In genomic region chr12:117119592-117120198, GRCh38 we compare ENCODE assay signal across 8 cellular contexts. TPM values are rescaled to one million over a fixed set of nuclear protein-coding genes. Genes with fewer than 3 reads are reported as not detected.
DNase-seq lines count a peak whose midpoint lies in the region; ATAC-seq, FAIRE-seq and TF ChIP-seq lines count a peak whose summit lies in the region.

No MANE protein-coding gene starts in this region.

- FAIRE-seq in keratinocyte (lab: Jason Lieb, UNC) = no peak

- H4K20me1 ChIP-seq in keratinocyte (ENCODE audit: control insufficient read depth, extremely low read depth, insufficient read depth, low read length) = no peaks in the 10 kb centered on the region

- intact Hi-C loops in adrenal gland (cut with DNase I) = loop anchor here in 1 of 2 donors (2.0 kb wide), 1 partner anchor 95 kb away; no protein-coding TSS in a partner anchor
- intact Hi-C loops in upper lobe of right lung (cut with DNase I) = no loop called here

- H3K27me3 ChIP-seq in adrenal gland (no peaks in the 10 kb centered on the region), keratinocyte (ENCODE audit: control insufficient read depth, extremely low read depth, insufficient read depth, low read length) (no peaks in the 10 kb centered on the region), upper lobe of right lung (no peaks in the 10 kb centered on the region)

- no peak overlapping the region for H3K9ac ChIP-seq in keratinocyte (ENCODE audit: control insufficient read depth, extremely low read depth, insufficient read depth, low read length)

- DNase-seq in NCI-H69 (lab: John Stamatoyannopoulos, UW) (peak; percentile 89), adrenal gland (peak in 1 of 7 donors; percentile 50), keratinocyte (ENCODE audit: low read depth, low spot score) (no peak), upper lobe of right lung (peak; percentile 27), coronary artery (ENCODE audit: low spot score) (no peak)

- H3K4me2 ChIP-seq in keratinocyte (ENCODE audit: control insufficient read depth, extremely low read depth, insufficient read depth, low read depth, low read length) = no peak overlapping the region

- no peak for TF ChIP-seq POLR2A in adrenal gland (IDR thresholded peaks at IDR 0.05)

- H3K79me2 ChIP-seq in keratinocyte (ENCODE audit: control insufficient read depth, insufficient read depth, low read length) = no peaks in the 10 kb centered on the region

- no peak overlapping the region for H3K4me3 ChIP-seq in adrenal gland
- no peak overlapping the region for H3K4me3 ChIP-seq in keratinocyte (ENCODE audit: control insufficient read depth in 2 of 3, extremely low read depth in 1 of 3, insufficient read depth in 2 of 3, low read depth in 1 of 3, low read length in 3 of 3)
- no peak overlapping the region for H3K4me3 ChIP-seq in upper lobe of right lung
- no peak overlapping the region for H3K4me3 ChIP-seq in coronary artery

- peaks cover 12 to 24% of the 10 kb centered on the region in 2 donors for H3K4me1 ChIP-seq in adrenal gland (replicated peaks in 1 of 2)
- no peaks in the 10 kb centered on the region for H3K4me1 ChIP-seq in keratinocyte (ENCODE audit: control insufficient read depth, extremely low read depth, insufficient read depth, low read length)
- H3K4me1 ChIP-seq in upper lobe of right lung = peaks cover 17% of the 10 kb centered on the region

- peak; percentile 82 for TF ChIP-seq CTCF in C4-2B (conservative IDR thresholded peaks at IDR 0.05)
- TF ChIP-seq CTCF in adrenal gland (IDR thresholded peaks at IDR 0.05) = peak; percentile 51 to 77 (median 66)
- TF ChIP-seq CTCF in keratinocyte (optimal IDR thresholded peaks at IDR 0.05 in 1 of 3, IDR thresholded peaks at IDR 0.05 in 1 of 3, conservative IDR thresholded peaks at IDR 0.05 in 1 of 3; ENCODE audit: extremely low read depth in 1 of 3, insufficient read depth in 2 of 3, low read length in 3 of 3) = peak; percentile 66 to 73 (median 73)
- TF ChIP-seq CTCF in upper lobe of right lung (IDR thresholded peaks at IDR 0.05) = peak; percentile 71
- TF ChIP-seq CTCF in coronary artery (IDR thresholded peaks at IDR 0.05) = no peak

- no peak overlapping the region for H3K27ac ChIP-seq in C4-2B
- H3K27ac ChIP-seq in adrenal gland = no peak overlapping the region
- no peak overlapping the region for H3K27ac ChIP-seq in keratinocyte (ENCODE audit: control insufficient read depth, insufficient read depth, low read length)
- no peak overlapping the region for H3K27ac ChIP-seq in upper lobe of right lung
- H3K27ac ChIP-seq in coronary artery = no peak overlapping the region

- H3K36me3 ChIP-seq in adrenal gland (replicated peaks in 1 of 2) (no peaks in the 10 kb centered on the region), keratinocyte (ENCODE audit: control insufficient read depth in 2 of 2, extremely low read depth in 1 of 2, insufficient read depth in 2 of 2, low read length in 2 of 2) (no peaks in the 10 kb centered on the region), upper lobe of right lung (no peaks in the 10 kb centered on the region)

- no peaks in the 10 kb centered on the region for H3K9me1 ChIP-seq in keratinocyte (ENCODE audit: control insufficient read depth, extremely low read depth, insufficient read depth, low read length)

- ATAC-seq in GM19035 (IDR thresholded peaks at IDR 0.05; ENCODE audit: unreplicated experiment) (peak; percentile 47), upper lobe of right lung (peak; percentile 70), HG03196 (IDR thresholded peaks at IDR 0.05; ENCODE audit: unreplicated experiment) (no peak)

- dilution Hi-C loops in keratinocyte (cut with MboI; ENCODE audit: extremely low pct_ligation_motif_present, low sequenced_read_pairs) = no loop called here

- WGBS in adrenal gland, 4 donors = 59 to 67% (median 61%) methylated on average over 4 to 6 of the region's 6 CpGs

- H2AFZ ChIP-seq in keratinocyte (ENCODE audit: control insufficient read depth, low read length) = no peak overlapping the region

- H3K9me3 ChIP-seq in adrenal gland (replicated peaks in 1 of 3) = no peaks in the 10 kb centered on the region
- H3K9me3 ChIP-seq in keratinocyte (ENCODE audit: control insufficient read depth, low read depth, low read length) = no peaks in the 10 kb centered on the region
- no peaks in the 10 kb centered on the region for H3K9me3 ChIP-seq in upper lobe of right lung

RNA-seq across cellular contexts. Expression of gene TESC, which starts 20.5 kb away (rescaled TPM):
- total RNA-seq in adrenal gland (100 to 1,000 TPM in 2 of 8 donors, 10 to 100 TPM in 6; 47.8 to 144 (median 82.9) TPM), upper lobe of right lung (10.3 TPM)
- polyA plus RNA-seq in adrenal gland (10 to 100 TPM; 34.3 to 73.2 (median 45.4) TPM), keratinocyte (0.05 to 0.14 TPM in 2 of 3 replicates, not detected in the other)
- polyA plus RNA-seq in keratinocyte (2011; ENCODE audit: low read depth) = not detected
- polyA plus RNA-seq in keratinocyte (2011; cell fraction: cytosol; rRNA removed) = 0.07 and 0.09 TPM in 2 replicates
- 0.15 TPM in 2 replicates for polyA plus RNA-seq in keratinocyte (2011; cell fraction: nucleus; rRNA removed)
- polyA plus RNA-seq in keratinocyte (2012; ENCODE audit: low replicate concordance) = 0.14 TPM in 1 of 2 replicates, not detected in the other
- not detected in 3 replicates for polyA minus RNA-seq in keratinocyte
- polyA minus RNA-seq in keratinocyte (2011; cell fraction: cytosol; rRNA and poly(A)+ RNA removed) = not detected
- polyA minus RNA-seq in keratinocyte (2011; cell fraction: nucleus; rRNA and poly(A)+ RNA removed) = not detected in 2 replicates

Comparison
In these comparisons a context has a peak if more than half of its experiments do, and no peak if none do; other contexts are left out.
1. DNase-seq: peak in NCI-H69 (single experiment) and upper lobe of right lung (single experiment); none in keratinocyte (single experiment) and coronary artery (single experiment).